17 cellular contexts compared by ENCODE assay signal in genomic region chr2:1757567-1757966, GRCh38. TPM values are rescaled to one million over a fixed set of nuclear protein-coding genes. Genes with fewer than 3 reads are reported as not detected.
DNase-seq lines count a peak whose midpoint lies in the region; ATAC-seq and TF ChIP-seq lines count a peak whose summit lies in the region.
"Had no signal": no experiment of that assay in that cellular context is flagged by ENCODE, and none has a peak within 500 bp of the region (broad histone marks: within the 10 kb centered on the region; RNA-seq: fewer than 3 reads in every experiment).

No MANE protein-coding gene starts in this region.

- H3K79me2 ChIP-seq in MM.1S (ENCODE audit: low read length) = no peaks in the 10 kb centered on the region

- no peaks in the 10 kb centered on the region for H3K9me2 ChIP-seq in MM.1S (replicated peaks; ENCODE audit: insufficient read depth, low read length)

- H3F3A ChIP-seq in MM.1S (ENCODE audit: insufficient read depth, low read length) = no peaks in the 10 kb centered on the region

- ATAC-seq in Panc1 = no peak
- no peak for ATAC-seq in stimulated activated naive CD8-positive, alpha-beta T cell treated with anti-CD3 and anti-CD28 coated beads, Interleukin-15, amount 100 ng/mL, for 72 hours
- ATAC-seq: A549; CD8-positive, alpha-beta T cell; HCT116; HepG2 had no signal

- CTCF ChIA-PET in Panc1 (lab: Charles Lee) = no interaction called here

- in situ Hi-C loops in Panc1 (cut with HindIII; ENCODE audit: low pct_unique_long_range_greater_than_20kb, low sequenced_read_pairs) = no loop called here

- H3K36me3 ChIP-seq in Panc1 (ENCODE audit: control insufficient read depth, insufficient read depth, low read length) = no peaks in the 10 kb centered on the region
- no peaks in the 10 kb centered on the region for H3K36me3 ChIP-seq in testis (ENCODE audit: low read depth, missing control alignments)
- no peaks in the 10 kb centered on the region for H3K36me3 ChIP-seq in MM.1S (replicated peaks; ENCODE audit: insufficient read depth, low read length)

- POLR2A ChIA-PET in Panc1 (lab: Charles Lee) = no interaction called here

- H3K4me1 ChIP-seq in Panc1 (ENCODE audit: control insufficient read depth, insufficient read depth, low read length) = 0 out of 2 replicates have a peak, but pooled peaks cover 2% of the 10 kb centered on the region
- H3K4me1 ChIP-seq in testis = no peaks in the 10 kb centered on the region
- no peaks in the 10 kb centered on the region for H3K4me1 ChIP-seq in MM.1S (ENCODE audit: low read length)
- H3K4me1 ChIP-seq: A549 had no signal

- peaks cover 26% of the 10 kb centered on the region for H3K4me1 Mint-ChIP-seq in nephron
- no peaks in the 10 kb centered on the region for H3K4me1 Mint-ChIP-seq in stimulated activated naive CD8-positive, alpha-beta T cell treated with anti-CD3 and anti-CD28 coated beads, Interleukin-15, amount 100 ng/mL, for 72 hours

- no peaks in the 10 kb centered on the region for H3K36me3 Mint-ChIP-seq in nephron (ENCODE audit: low read depth)
- H3K36me3 Mint-ChIP-seq: CD8-positive, alpha-beta T cell had no signal

- H3K9me3 Mint-ChIP-seq in nephron = peaks cover 22% of the 10 kb centered on the region
- peaks cover 7 to 32% of the 10 kb centered on the region in 2 donors for H3K9me3 Mint-ChIP-seq in stimulated activated naive CD8-positive, alpha-beta T cell treated with anti-CD3 and anti-CD28 coated beads, Interleukin-15, amount 100 ng/mL, for 72 hours
- H3K9me3 Mint-ChIP-seq: CD8-positive, alpha-beta T cell had no signal

- 89 to 92% methylated on average over 4 of the region's 4 CpGs for WGBS in testis, 2 donors

- no peak overlapping the region for H2AFZ ChIP-seq in MM.1S (ENCODE audit: low read length)
- H2AFZ ChIP-seq: GM23248 had no signal

- H3K4me3 Mint-ChIP-seq in nephron = no peak overlapping the region
- no peak overlapping the region for H3K4me3 Mint-ChIP-seq in stimulated activated naive CD8-positive, alpha-beta T cell treated with anti-CD3 and anti-CD28 coated beads, Interleukin-15, amount 100 ng/mL, for 72 hours
- H3K4me3 Mint-ChIP-seq: CD8-positive, alpha-beta T cell; HFFc6 had no signal

- no peak overlapping the region for H3K9ac ChIP-seq in MM.1S (ENCODE audit: low read length)
- H3K9ac ChIP-seq: GM23248 had no signal

- peaks cover 24% of the 10 kb centered on the region for H3K27me3 Mint-ChIP-seq in nephron (ENCODE audit: low read depth)
- H3K27me3 Mint-ChIP-seq in stimulated activated naive CD8-positive, alpha-beta T cell treated with anti-CD3 and anti-CD28 coated beads, Interleukin-15, amount 100 ng/mL, for 72 hours = peaks cover 19% of the 10 kb centered on the region

- no peaks in the 10 kb centered on the region for H3K9me3 ChIP-seq in Panc1 (ENCODE audit: control insufficient read depth, insufficient read depth, low read depth, low read length)
- no peaks in the 10 kb centered on the region for H3K9me3 ChIP-seq in testis
- H3K9me3 ChIP-seq in MM.1S (replicated peaks; ENCODE audit: insufficient read depth, low read length) = no peaks in the 10 kb centered on the region
- H3K9me3 ChIP-seq: A549 had no signal

- peak; percentile 7 for DNase-seq in activated CD8-positive, alpha-beta memory T cell treated with anti-CD3 and anti-CD28 coated beads, Interleukin-2, amount 50 U/mL, for 48 hours
- DNase-seq in activated CD8-positive, alpha-beta memory T cell treated with anti-CD3 and anti-CD28 coated beads for 24 hours = no peak
- no peak for DNase-seq in Panc1 (ENCODE audit: low read depth, low spot score)
- no peak for DNase-seq in testis
- DNase-seq in MM.1S = no peak
- no peak for DNase-seq in stimulated activated naive CD8-positive, alpha-beta T cell treated with anti-CD3 and anti-CD28 coated beads, Interleukin-15, amount 100 ng/mL, for 72 hours
- DNase-seq: AML-193, COR-L47, GM23248, HFFc6, KG1 had no signal

- H4K20me1 ChIP-seq in MM.1S (ENCODE audit: insufficient read depth, low read length) = no peaks in the 10 kb centered on the region

- H3K4me3 ChIP-seq in Panc1 (ENCODE audit: low read depth in 2 of 2, low read length in 2 of 2) = no peak overlapping the region
- no peak overlapping the region for H3K4me3 ChIP-seq in testis
- H3K4me3 ChIP-seq in MM.1S (ENCODE audit: low read length) = no peak overlapping the region
- H3K4me3 ChIP-seq: A549, GM23248 had no signal

- peak overlapping the region; percentile 30 to 84 (median 81) for H3K27ac Mint-ChIP-seq in nephron
- H3K27ac Mint-ChIP-seq in stimulated activated naive CD8-positive, alpha-beta T cell treated with anti-CD3 and anti-CD28 coated beads, Interleukin-15, amount 100 ng/mL, for 72 hours = no peak overlapping the region
- H3K27ac Mint-ChIP-seq: CD8-positive, alpha-beta T cell; HFFc6 had no signal

- H3K27ac ChIP-seq in Panc1 (ENCODE audit: low read length) = peak overlapping the region; percentile 2; the same call in 1 of the 2 replicates
- H3K27ac ChIP-seq in testis = no peak overlapping the region
- no peak overlapping the region for H3K27ac ChIP-seq in MM.1S (ENCODE audit: low read length)
- H3K27ac ChIP-seq: 22Rv1, A549, GM23248 had no signal

- H3K27me3 ChIP-seq in Panc1 (ENCODE audit: control insufficient read depth, insufficient read depth, low read length) (no peaks in the 10 kb centered on the region), testis (no peaks in the 10 kb centered on the region), MM.1S (replicated peaks; ENCODE audit: insufficient read depth, low read length) (no peaks in the 10 kb centered on the region)

- TF ChIP-seq POLR2A in testis (IDR thresholded peaks at IDR 0.05) = no peak

- intact Hi-C loops in Panc1 (cut with micrococcal nuclease; ENCODE audit: unreplicated experiment) (no loop called here), testis (cut with DNase I; ENCODE audit: low total_unique reads) (no loop called here)

- no TSS peak for BruUV-seq in Panc1 (replicated peaks; lab: Mats Ljungman, UMichigan)

- TF ChIP-seq CTCF in Panc1 (IDR thresholded peaks at IDR 0.05) (no peak), nephron (IDR thresholded peaks at IDR 0.05; ENCODE audit: unreplicated experiment in 3 of 3) (no peak), testis (IDR thresholded peaks at IDR 0.05) (no peak), MM.1S (IDR thresholded peaks at IDR 0.05; ENCODE audit: low read length) (no peak)

- H3K4me2 ChIP-seq in MM.1S (ENCODE audit: low read depth, low read length) = no peak overlapping the region
- H3K4me2 ChIP-seq: A549 had no signal

RNA-seq across cellular contexts. Expression of gene PXDN, which starts 13.3 kb away (rescaled TPM):
- total RNA-seq in Panc1 (2021; ENCODE audit: unreplicated experiment) (2.5 TPM), testis (10 to 100 TPM; 33.8 to 41.8 TPM)
- 4.5 TPM for polyA plus RNA-seq in Panc1 (2012; ENCODE audit: insufficient read length)
- polyA plus RNA-seq in testis (ENCODE audit: insufficient read depth, low read depth, low replicate concordance) = 26.7 TPM
- total RNA-seq: HepG2 had no signal
- polyA plus RNA-seq: HepG2 had no signal

Comparison
In these comparisons a context has a peak if more than half of its experiments do, and no peak if none do; other contexts are left out.
1. H3K27ac Mint-ChIP-seq: peak in nephron (3 of 3); none in stimulated activated naive CD8-positive, alpha-beta T cell treated with anti-CD3 and anti-CD28 coated beads, Interleukin-15, amount 100 ng/mL, for 72 hours (0 of 2).